Comparison of ENCODE assay signal across 1 cellular context in genomic region chr6:5850848-5851255, GRCh38.
TF ChIP-seq lines count a peak whose summit lies in the region.

No MANE protein-coding gene starts in this region.

TF ChIP-seq in H1, 55 proteins besides CTCF, POLR2A, EP300 and RAD21 (continued from another document):
- TF ChIP-seq CBX5 (IDR thresholded peaks at IDR 0.05; ENCODE audit: low read depth, low read length), result no peak
- TF ChIP-seq SIRT6 (IDR thresholded peaks at IDR 0.05; ENCODE audit: low read length), result no peak
- no peak for TF ChIP-seq CEBPB (IDR thresholded peaks at IDR 0.05; ENCODE audit: low read depth, low read length)
- no peak for TF ChIP-seq FOSL1 (IDR thresholded peaks at IDR 0.05; ENCODE audit: insufficient read depth, low read depth, low read length)
- TF ChIP-seq CHD1 (IDR thresholded peaks at IDR 0.05; ENCODE audit: low read depth, low read length), result no peak
- no peak for TF ChIP-seq NANOG (IDR thresholded peaks at IDR 0.05; ENCODE audit: insufficient read depth, low read depth, low read length, poor library complexity, severe bottlenecking)
- TF ChIP-seq TBP (IDR thresholded peaks at IDR 0.05; ENCODE audit: low read depth, low read length), result peak; percentile 38; the same call in 1 of the 2 replicates
- no peak for TF ChIP-seq GTF2F1 (IDR thresholded peaks at IDR 0.05; ENCODE audit: borderline replicate concordance, low read depth, low read length)
- no peak for TF ChIP-seq KDM5A (IDR thresholded peaks at IDR 0.05; ENCODE audit: low read length)
- no peak for TF ChIP-seq CREB1 (IDR thresholded peaks at IDR 0.05)
- no peak for TF ChIP-seq GABPA (IDR thresholded peaks at IDR 0.05; ENCODE audit: borderline replicate concordance, insufficient read depth, low read length)
- no peak for TF ChIP-seq SP2 (IDR thresholded peaks at IDR 0.05; ENCODE audit: low read length)
- TF ChIP-seq, protein P1, sequence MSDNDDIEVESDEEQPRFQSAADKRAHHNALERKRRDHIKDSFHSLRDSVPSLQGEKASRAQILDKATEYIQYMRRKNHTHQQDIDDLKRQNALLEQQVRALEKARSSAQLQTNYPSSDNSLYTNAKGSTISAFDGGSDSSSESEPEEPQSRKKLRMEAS (IDR thresholded peaks at IDR 0.05), result no peak
- peak; percentile 70; the same call in 1 of the 2 replicates for TF ChIP-seq SP1 (IDR thresholded peaks at IDR 0.05; ENCODE audit: low read depth, low read length)
- no peak for TF ChIP-seq HDAC6 (IDR thresholded peaks at IDR 0.05; ENCODE audit: low read depth, low read length)
- TF ChIP-seq SRF (IDR thresholded peaks at IDR 0.05; ENCODE audit: low read depth, low read length), result no peak
- no peak for TF ChIP-seq EGR1 (IDR thresholded peaks at IDR 0.05; ENCODE audit: borderline replicate concordance, low read depth, low read length)
- no peak for TF ChIP-seq KDM1A (IDR thresholded peaks at IDR 0.05; ENCODE audit: borderline replicate concordance, low read length)
- no peak for TF ChIP-seq E2F6 (IDR thresholded peaks at IDR 0.05)
- TF ChIP-seq TCF12 (IDR thresholded peaks at IDR 0.05; ENCODE audit: low read depth, low read length), result peak; percentile 98
- no peak for TF ChIP-seq SIX5 (IDR thresholded peaks at IDR 0.05; ENCODE audit: low read depth, low read length)
- no peak for TF ChIP-seq JUN (IDR thresholded peaks at IDR 0.05; ENCODE audit: low read depth, low read length)
- no peak for TF ChIP-seq SAP30 (IDR thresholded peaks at IDR 0.05; ENCODE audit: insufficient read depth, insufficient replicate concordance, low read length)
- no peak for TF ChIP-seq CHD7 (IDR thresholded peaks at IDR 0.05; ENCODE audit: insufficient replicate concordance, low read length)
- no peak for TF ChIP-seq POU5F1 (IDR thresholded peaks at IDR 0.05; ENCODE audit: low read depth, low read length)
- no peak for TF ChIP-seq YY1 (IDR thresholded peaks at IDR 0.05; ENCODE audit: low read depth, low read length)
- TF ChIP-seq JUND (IDR thresholded peaks at IDR 0.05; ENCODE audit: low read length), result no peak
- TF ChIP-seq SUZ12 (IDR thresholded peaks at IDR 0.05; ENCODE audit: low read length), result no peak
- TF ChIP-seq MAFK (IDR thresholded peaks at IDR 0.05; ENCODE audit: low read depth, low read length), result no peak
- TF ChIP-seq NRF1 (IDR thresholded peaks at IDR 0.05; ENCODE audit: low read depth, low read length), result no peak
- peak in 1 of 2 experiments; percentile 55; a peak in 1 of 4 replicates for TF ChIP-seq HDAC2 (IDR thresholded peaks at IDR 0.05; ENCODE audit: borderline replicate concordance in 1 of 2, low read depth in 2 of 2, low read length in 2 of 2)
- no peak; the same call in none of the 2 replicates for TF ChIP-seq POLR2AphosphoS5 (IDR thresholded peaks at IDR 0.05; ENCODE audit: low read depth, low read length)
- no peak for TF ChIP-seq RXRA (IDR thresholded peaks at IDR 0.05; ENCODE audit: insufficient read depth, low read depth, low read length)
- no peak for TF ChIP-seq BACH1 (IDR thresholded peaks at IDR 0.05; ENCODE audit: low read length)
- TF ChIP-seq TEAD4 (IDR thresholded peaks at IDR 0.05; ENCODE audit: low read depth, low read length), result peak; percentile 93
- TF ChIP-seq SP4 (IDR thresholded peaks at IDR 0.05; ENCODE audit: low read length), result no peak
- TF ChIP-seq ATF2 (IDR thresholded peaks at IDR 0.05; ENCODE audit: low read length), result no peak; the same call in 1 of the 2 replicates
- no peak for TF ChIP-seq RNF2 (IDR thresholded peaks at IDR 0.05; ENCODE audit: borderline replicate concordance, low read depth, low read length, missing control alignments, poor library complexity, severe bottlenecking)
